ENCODE assay signal across 36 cellular contexts in the genomic region with DNA sequence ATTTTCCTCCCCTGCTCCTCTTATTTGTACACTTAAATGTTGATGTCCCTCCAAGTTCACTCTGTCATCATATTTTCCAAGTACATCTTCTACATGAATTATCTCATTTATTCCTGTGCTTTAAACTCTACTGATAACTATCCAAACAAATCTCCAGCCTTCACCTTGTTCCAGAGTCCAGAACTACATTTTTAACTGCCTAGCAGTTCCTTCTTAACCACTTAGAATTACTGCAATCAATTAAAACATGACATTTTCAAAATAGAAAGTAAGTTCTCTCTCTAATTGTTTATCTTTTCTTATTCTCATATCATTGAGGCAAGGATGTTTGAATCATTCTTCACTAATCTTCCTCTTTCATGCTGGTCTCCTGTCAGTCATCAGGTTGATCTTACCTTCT.
"Had no signal": no experiment of that assay in that cellular context is flagged by ENCODE, and none has a peak within 500 bp of the region (broad histone marks: within the 10 kb centered on the region; RNA-seq: fewer than 3 reads in every experiment).

No MANE protein-coding gene starts in this region.

- DNase-seq: Karpas-422, Kasumi-1, KG1, MG63, MM.1S, MV-4-11, NCI-H1048, NCI-H1092, NCI-H1092 treated with DMSO at 0.1 percent for 48 hours, NCI-H1105, NCI-H1105 treated with DMSO at 0.1 percent for 48 hours, NCI-H1417, NCI-H1417 treated with DMSO at 0.1 percent for 48 hours, NCI-H1436, NCI-H1436 treated with DMSO at 0.1 percent for 48 hours, NCI-H146, NCI-H1694, NCI-H1694 treated with DMSO at 0.1 percent for 48 hours, NCI-H187, NCI-H187 treated with DMSO at 0.1 percent for 48 hours, NCI-H1930, NCI-H2029, NCI-H2029 treated with DMSO at 0.1 percent for 48 hours, NCI-H2081, NCI-H2081 treated with DMSO at 0.1 percent for 48 hours, NCI-H2107, NCI-H2171, NCI-H2171 treated with DMSO at 0.1 percent for 48 hours, NCI-H2227 treated with DMSO at 0.1 percent for 48 hours, NCI-H226, NCI-H345, NCI-H446, NCI-H446 treated with DMSO at 0.1 percent for 48 hours, NCI-H510A, NCI-H510A treated with DMSO at 0.1 percent for 48 hours had no signal

- H3K27ac ChIP-seq: KMS-11 had no signal

- H3K9ac ChIP-seq: KMS-11 had no signal

- H3K9me3 ChIP-seq: MG63 had no signal

- H3K4me3 ChIP-seq: MG63 had no signal

- H3K36me3 ChIP-seq: MG63 had no signal

- H3K4me2 ChIP-seq: KMS-11 had no signal
